8 cellular contexts compared by ENCODE assay signal in genomic region chr12:50084775-50085614, GRCh38. TPM values are rescaled to one million over a fixed set of nuclear protein-coding genes. Genes with fewer than 3 reads are reported as not detected.
DNase-seq lines count a peak whose midpoint lies in the region; ATAC-seq and TF ChIP-seq lines count a peak whose summit lies in the region.

SMARCD1 (plus strand) TSS chr12:50085342; CDS start chr12:50085370, 28 bp downstream.

- H3K9me3 ChIP-seq in GM23248 (ENCODE audit: low read depth) (no peaks in the 10 kb centered on the region), RWPE2 (ENCODE audit: severe bottlenecking) (no peaks in the 10 kb centered on the region)

- H3K4me3 ChIP-seq in GM23248 (peak within 1 kb of the TSS; percentile 90), RWPE2 (ENCODE audit: severe bottlenecking) (peak within 1 kb of the TSS; percentile 44), fibroblast of the aortic adventitia (ENCODE audit: low read depth, low read length) (peak within 1 kb of the TSS; percentile 75)

- H3K27me3 Mint-ChIP-seq in nephron progenitor cell (ENCODE audit: low read depth, poor library complexity), result peaks cover 17% of the 10 kb centered on the region
- H3K27me3 Mint-ChIP-seq in stimulated activated naive CD8-positive, alpha-beta T cell treated with anti-CD3 and anti-CD28 coated beads, Interleukin-15, amount 100 ng/mL, for 72 hours, result no peaks in the 10 kb centered on the region

- in situ Hi-C loops in GM23248 (cut with MboI), result no loop called here

- H3K4me3 Mint-ChIP-seq in nephron progenitor cell, result peak within 1 kb of the TSS; percentile 98
- peak within 1 kb of the TSS; percentile 92 to 97 for H3K4me3 Mint-ChIP-seq in stimulated activated naive CD8-positive, alpha-beta T cell treated with anti-CD3 and anti-CD28 coated beads, Interleukin-15, amount 100 ng/mL, for 72 hours

- WGBS in GM23248 (ENCODE audit: low coverage in 1 of 2, low lambda C conversion rate in 2 of 2, missing lambda C conversion rate in 2 of 2), 2 experiments, result 1% methylated on average over 59 to 67 of the region's 69 CpGs

- H3K27ac ChIP-seq in GM23248 (peak within 1 kb of the TSS; percentile 66), RWPE2 (ENCODE audit: poor library complexity, severe bottlenecking) (peak within 1 kb of the TSS; percentile 94)

- ATAC-seq in RWPE2 (ENCODE audit: low read depth), result peak; percentile 82
- peak; percentile 91 for ATAC-seq in stimulated activated naive CD8-positive, alpha-beta T cell treated with anti-CD3 and anti-CD28 coated beads, Interleukin-15, amount 100 ng/mL, for 72 hours

- H3K4me1 ChIP-seq in GM23248 (ENCODE audit: insufficient read depth) (peaks cover 31% of the 10 kb centered on the region), RWPE2 (ENCODE audit: insufficient read depth, poor library complexity, severe bottlenecking) (peaks cover 35% of the 10 kb centered on the region)

- H3K27ac Mint-ChIP-seq in nephron progenitor cell, result peak within 1 kb of the TSS; percentile 94
- H3K27ac Mint-ChIP-seq in stimulated activated naive CD8-positive, alpha-beta T cell treated with anti-CD3 and anti-CD28 coated beads, Interleukin-15, amount 100 ng/mL, for 72 hours, result peak within 1 kb of the TSS; percentile 98 to 99

- TF ChIP-seq CTCF in LNCAP (IDR thresholded peaks at IDR 0.05), result peak; percentile 74
- peak; percentile 90 for TF ChIP-seq CTCF in RWPE2 (IDR thresholded peaks at IDR 0.05; ENCODE audit: poor library complexity, severe bottlenecking)
- peak; percentile 38 for TF ChIP-seq CTCF in fibroblast of the aortic adventitia (IDR thresholded peaks at IDR 0.05; ENCODE audit: insufficient read depth, low read length)
- TF ChIP-seq CTCF in nephron progenitor cell (IDR thresholded peaks at IDR 0.05), result peak; percentile 29

- H3K79me2 ChIP-seq in GM23248 (ENCODE audit: insufficient read depth), result peaks cover 35% of the 10 kb centered on the region

- peaks cover 13% of the 10 kb centered on the region for H3K36me3 ChIP-seq in GM23248 (ENCODE audit: low read depth)
- peaks cover 34% of the 10 kb centered on the region for H3K36me3 ChIP-seq in RWPE2 (ENCODE audit: low read depth)

- H3K4me2 ChIP-seq in GM23248 (ENCODE audit: unreplicated experiment), result peak within 1 kb of the TSS; percentile 98

- H3F3A ChIP-seq in GM23248 (ENCODE audit: insufficient read depth), result peaks cover 39% of the 10 kb centered on the region

- H2AFZ ChIP-seq in GM23248, result peak within 1 kb of the TSS; percentile 93

- H4K20me1 ChIP-seq in GM23248 (ENCODE audit: insufficient read depth), result no peaks in the 10 kb centered on the region

- peaks cover 50% of the 10 kb centered on the region for H3K4me1 Mint-ChIP-seq in nephron progenitor cell
- H3K4me1 Mint-ChIP-seq in stimulated activated naive CD8-positive, alpha-beta T cell treated with anti-CD3 and anti-CD28 coated beads, Interleukin-15, amount 100 ng/mL, for 72 hours, result peaks cover 49% of the 10 kb centered on the region

- H3K9me2 ChIP-seq in GM23248 (ENCODE audit: insufficient read depth), result no peaks in the 10 kb centered on the region

- H3K27me3 ChIP-seq in GM23248 (replicated peaks; ENCODE audit: insufficient read depth) (no peaks in the 10 kb centered on the region), RWPE2 (ENCODE audit: insufficient read depth, poor library complexity, severe bottlenecking) (no peaks in the 10 kb centered on the region)

- DNase-seq in Daoy (ENCODE audit: low read depth), result peak; percentile 97
- DNase-seq in GM23248, result peak; percentile 91
- peak; percentile 94 for DNase-seq in RWPE2 (ENCODE audit: low spot score)
- DNase-seq in activated T-helper 9 cell treated with anti-CD3 and anti-CD28 coated beads, Interleukin-2, amount 50 U/mL, for 16 hours (ENCODE audit: low read depth), result peak; percentile 82
- DNase-seq in fibroblast of the aortic adventitia (ENCODE audit: low read depth), result peak; percentile 91
- peak; percentile 90 for DNase-seq in nephron progenitor cell
- peak; percentile 81 to 85 for DNase-seq in stimulated activated naive CD8-positive, alpha-beta T cell treated with anti-CD3 and anti-CD28 coated beads, Interleukin-15, amount 100 ng/mL, for 72 hours

- H3K36me3 Mint-ChIP-seq in nephron progenitor cell (ENCODE audit: low read depth), result peaks cover 33% of the 10 kb centered on the region

- H3K9ac ChIP-seq in GM23248, result peak within 1 kb of the TSS; percentile 88

- H3K9me3 Mint-ChIP-seq in nephron progenitor cell, result no peaks in the 10 kb centered on the region
- no peaks in the 10 kb centered on the region for H3K9me3 Mint-ChIP-seq in stimulated activated naive CD8-positive, alpha-beta T cell treated with anti-CD3 and anti-CD28 coated beads, Interleukin-15, amount 100 ng/mL, for 72 hours

RNA-seq across cellular contexts. Expression of gene SMARCD1, which starts in this region (rescaled TPM):
- 79.4 and 98.4 TPM in 2 replicates for total RNA-seq in Daoy (2014; rRNA removed; shearing (Covaris generic))
- 41.9 and 48.3 TPM in 2 replicates for total RNA-seq in GM23248 (2014; rRNA removed; shearing (Covaris generic))
- 6.4 and 8.2 TPM in 2 replicates for polyA plus RNA-seq in GM23248 (2016; fragmentation: Nextera tagmentation; extraction: Ambion mirVana)
- total RNA-seq in fibroblast of the aortic adventitia (ENCODE audit: low replicate concordance), result 33.4 and 49.0 TPM in 2 replicates

Comparison
In these comparisons a context has a peak if more than half of its experiments do, and no peak if none do; other contexts are left out.
1. Peak in every context shown above with its lines: DNase-seq, ATAC-seq, H3K4me3 ChIP-seq and H3K27ac ChIP-seq.
2. CTCF ChIP-seq: peak in every context shown above with its lines; median percentile 90 in RWPE2; 74 in LNCAP; 38 in fibroblast of the aortic adventitia; 29 in nephron progenitor cell.